In the genomic region with DNA sequence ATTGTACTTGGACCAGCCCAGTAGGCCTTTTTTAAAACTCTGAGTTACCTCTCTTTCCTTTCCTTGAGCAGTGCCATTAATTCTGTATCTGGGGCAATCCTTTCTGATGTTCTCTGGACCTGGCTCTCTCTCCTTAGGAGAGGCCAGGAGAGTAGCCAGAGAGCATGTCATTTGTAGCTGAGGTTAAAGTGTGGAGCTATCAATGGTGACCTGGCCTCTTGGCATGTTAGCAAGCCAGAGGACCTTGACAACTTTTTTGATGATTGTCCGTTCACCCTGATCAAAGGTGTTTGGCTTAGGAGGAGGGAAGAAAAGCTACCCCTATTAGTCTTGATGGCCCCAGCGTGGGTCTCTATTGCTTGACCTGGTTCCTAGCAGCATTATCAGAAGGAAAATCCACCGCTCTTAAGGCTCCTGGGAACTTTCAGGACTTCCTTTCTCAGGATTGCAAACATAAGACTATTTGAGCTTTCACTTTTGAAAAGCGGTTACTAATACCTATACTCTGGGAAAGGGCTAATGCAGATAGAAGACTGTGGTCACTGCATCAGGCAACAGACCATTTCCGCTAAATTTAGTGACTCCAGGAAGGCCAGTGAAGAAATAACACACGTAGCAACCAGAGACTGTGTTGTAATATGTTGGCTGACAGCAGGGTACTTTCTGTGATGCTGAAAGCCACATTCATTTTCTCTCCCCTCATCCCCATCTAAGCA, we compare ENCODE assay signal across 8 cellular contexts. TPM values are rescaled to one million over a fixed set of nuclear protein-coding genes. Genes with fewer than 3 reads are reported as not detected.
DNase-seq lines count a peak whose midpoint lies in the region; ATAC-seq and TF ChIP-seq lines count a peak whose summit lies in the region.

No MANE protein-coding gene starts in this region.

- H3K9me3 ChIP-seq in Loucy (ENCODE audit: insufficient read depth, low read depth, low read length) (no peaks in the 10 kb centered on the region), muscle layer of duodenum (ENCODE audit: control insufficient read depth in 1 of 2, low read length in 2 of 2) (no peaks in the 10 kb centered on the region)

- no peak overlapping the region for H2AFZ ChIP-seq in Loucy (ENCODE audit: low read length)

- TF ChIP-seq CTCF in AG10803 (conservative IDR thresholded peaks at IDR 0.05; ENCODE audit: low read length), result no peak
- TF ChIP-seq CTCF in Loucy (conservative IDR thresholded peaks at IDR 0.05; ENCODE audit: low read length), result no peak

- no peak overlapping the region for H3K4me3 ChIP-seq in AG10803 (ENCODE audit: low read length)
- H3K4me3 ChIP-seq in Loucy (ENCODE audit: low read length, poor library complexity, severe bottlenecking), result peak overlapping the region; percentile 48
- H3K4me3 ChIP-seq in muscle layer of duodenum (ENCODE audit: low read depth in 1 of 2, low read length in 2 of 2), result peak overlapping the region in 1 of 2 donors; percentile 0

- H4K20me1 ChIP-seq in Loucy (ENCODE audit: insufficient read depth, low read length, poor library complexity, severe bottlenecking), result peaks cover 14% of the 10 kb centered on the region

- peaks cover 65% of the 10 kb centered on the region for H3K79me2 ChIP-seq in Loucy (ENCODE audit: insufficient read depth, low read length)

- H3K4me1 ChIP-seq in Loucy (ENCODE audit: insufficient read depth, low read length, poor library complexity, severe bottlenecking) (peaks cover 47% of the 10 kb centered on the region), muscle layer of duodenum (ENCODE audit: control insufficient read depth in 1 of 2, insufficient read depth in 2 of 2, low read length in 2 of 2) (peaks cover 26 to 34% of the 10 kb centered on the region in 2 donors)

- peak; percentile 51 for DNase-seq in AG10803 (ENCODE audit: low read depth)
- no peak for DNase-seq in ureter (ENCODE audit: low spot score)
- no peak for DNase-seq in GDM1 (lab: John Stamatoyannopoulos, UW)

- peak overlapping the region; percentile 5 for H3K27ac ChIP-seq in cingulate gyrus (ENCODE audit: low read depth, low read length)
- H3K27ac ChIP-seq in muscle layer of duodenum (ENCODE audit: low read length), result peak overlapping the region; percentile 85

- H3K9me2 ChIP-seq in Loucy (replicated peaks; ENCODE audit: low read depth, low read length), result no peaks in the 10 kb centered on the region

- H3K4me2 ChIP-seq in Loucy (ENCODE audit: low read depth, low read length, poor library complexity, severe bottlenecking), result peak overlapping the region; percentile 67

- H3K27me3 ChIP-seq in Loucy (ENCODE audit: insufficient read depth, low read length, poor library complexity, severe bottlenecking) (no peaks in the 10 kb centered on the region), muscle layer of duodenum (ENCODE audit: low read depth, low read length) (no peaks in the 10 kb centered on the region)

- H3K9ac ChIP-seq in Loucy (ENCODE audit: low read depth, low read length, poor library complexity, severe bottlenecking), result peak overlapping the region; percentile 69

- peaks cover 18% of the 10 kb centered on the region; the same call in 1 of the 2 replicates for H3K36me3 ChIP-seq in Loucy (ENCODE audit: insufficient read depth, low read length)
- H3K36me3 ChIP-seq in muscle layer of duodenum (ENCODE audit: control insufficient read depth in 1 of 2, insufficient read depth in 2 of 2, low read length in 2 of 2), result peaks cover 0 to 4% of the 10 kb centered on the region in 2 donors

- H3F3A ChIP-seq in Loucy (ENCODE audit: low read depth), result no peaks in the 10 kb centered on the region; the same call in 1 of the 2 replicates

- ATAC-seq in GM21447 (IDR thresholded peaks at IDR 0.05; ENCODE audit: unreplicated experiment) (no peak), GM18520 (IDR thresholded peaks at IDR 0.05; ENCODE audit: unreplicated experiment) (no peak)

RNA-seq across cellular contexts. Expression of a gene that starts 18.2 kb away (rescaled TPM):
- total RNA-seq in ureter, result 85.4 TPM
